Comparison of ENCODE assay signal across 8 cellular contexts in the genomic region with DNA sequence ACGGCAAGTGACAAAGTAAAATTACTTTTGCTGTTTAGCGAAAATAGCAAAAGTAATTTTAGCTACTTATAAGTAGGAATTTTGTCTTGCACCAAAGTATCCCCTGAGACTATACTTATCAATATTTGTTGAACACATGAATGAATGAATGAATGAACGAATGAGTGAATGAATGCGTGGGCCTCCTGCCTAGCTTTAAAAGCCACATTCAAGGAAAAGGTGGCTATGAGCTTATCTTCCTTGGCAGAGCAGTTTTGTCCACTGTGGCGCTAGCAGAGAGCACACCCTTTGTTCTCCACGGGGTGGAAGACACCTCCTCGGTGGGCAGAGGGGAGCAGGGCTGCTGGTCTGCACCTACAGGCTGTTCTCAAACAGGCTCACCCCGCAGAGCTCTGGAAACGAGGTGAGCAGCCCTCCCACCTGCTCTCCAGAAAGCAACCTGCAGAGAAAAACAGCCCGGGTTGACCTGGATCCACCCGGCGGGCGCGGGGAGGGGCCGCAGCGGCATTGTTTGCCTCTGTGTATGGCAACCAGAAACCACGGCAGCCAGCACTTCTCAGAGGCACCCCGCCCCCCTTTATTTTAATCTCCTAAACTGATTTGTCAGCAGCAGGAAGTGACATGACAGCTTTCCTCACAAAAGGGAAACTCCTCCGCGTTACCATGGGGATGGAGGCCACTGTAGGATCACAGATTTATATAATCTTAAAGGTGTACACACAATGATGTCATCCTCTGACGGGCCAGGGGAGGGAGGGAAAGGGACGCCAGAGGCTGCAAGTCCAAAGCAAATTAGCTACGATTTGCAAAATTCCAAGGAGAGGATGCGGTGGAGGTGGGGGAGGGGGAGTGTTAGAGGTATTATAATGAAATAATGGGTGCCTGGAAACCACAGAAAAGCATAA. TPM values are rescaled to one million over a fixed set of nuclear protein-coding genes. Genes with fewer than 3 reads are reported as not detected.
DNase-seq lines count a peak whose midpoint lies in the region; ATAC-seq, FAIRE-seq and TF ChIP-seq lines count a peak whose summit lies in the region.

No MANE protein-coding gene starts in this region.

- peak overlapping the region; percentile 79 for H3K4me3 Mint-ChIP-seq in natural killer cell treated with Interleukin-12 subunit alpha and Interleukin-12 subunit beta and Interleukin-15 and Interleukin-18, amount 100 ng/mL, for 72 hours

- POLR2A ChIA-PET in RWPE1 (lab: Yijun Ruan, JAX; ENCODE audit: low non-redundant PET), result interaction anchor here (0.5 to 1.5 kb wide), 3 partner anchors 32 to 1124 kb away, joined by 3 to 8 read pairs (median 5); a partner anchor contains a TSS

- CTCF ChIA-PET in RWPE1 (lab: Yijun Ruan, JAX), result interaction anchor here (1.0 to 1.5 kb wide), 4 partner anchors 10 to 50 kb away, joined by 3 to 6 read pairs (median 4); no protein-coding TSS in a partner anchor

- TF ChIP-seq POLR2A in H54 (IDR thresholded peaks at IDR 0.05; ENCODE audit: low read depth, low read length), result peak; percentile 35; the same call in 1 of the 2 replicates

- peak overlapping the region; percentile 95 for H3K27ac ChIP-seq in RWPE1

- TF ChIP-seq CTCF in RWPE1 (conservative IDR thresholded peaks at IDR 0.05; ENCODE audit: low read depth), result no peak
- no peak for TF ChIP-seq CTCF in fibroblast of pulmonary artery (IDR thresholded peaks at IDR 0.05; ENCODE audit: low read length, missing control alignments)

- no peaks in the 10 kb centered on the region for H3K36me3 Mint-ChIP-seq in natural killer cell treated with Interleukin-12 subunit alpha and Interleukin-12 subunit beta and Interleukin-15 and Interleukin-18, amount 100 ng/mL, for 72 hours

- H3K27me3 Mint-ChIP-seq in natural killer cell treated with Interleukin-12 subunit alpha and Interleukin-12 subunit beta and Interleukin-15 and Interleukin-18, amount 100 ng/mL, for 72 hours, result peaks cover 0 to 7% of the 10 kb centered on the region in 2 donors

- H3K9me3 Mint-ChIP-seq in natural killer cell treated with Interleukin-12 subunit alpha and Interleukin-12 subunit beta and Interleukin-15 and Interleukin-18, amount 100 ng/mL, for 72 hours, result no peaks in the 10 kb centered on the region

- no peak for FAIRE-seq in H54 (lab: Jason Lieb, UNC)

- H3K4me1 Mint-ChIP-seq in natural killer cell treated with Interleukin-12 subunit alpha and Interleukin-12 subunit beta and Interleukin-15 and Interleukin-18, amount 100 ng/mL, for 72 hours (ENCODE audit: low read depth in 2 of 2), result peaks cover 24 to 38% of the 10 kb centered on the region in 2 donors

- peak overlapping the region; percentile 26 for H3K4me3 ChIP-seq in fibroblast of pulmonary artery (replicated peaks; ENCODE audit: low read depth, low read length)

- H3K27ac Mint-ChIP-seq in natural killer cell treated with Interleukin-12 subunit alpha and Interleukin-12 subunit beta and Interleukin-15 and Interleukin-18, amount 100 ng/mL, for 72 hours, result peak overlapping the region; percentile 82 to 91

- DNase-seq in ELF-1 (ENCODE audit: low read depth, low spot score) (peak; percentile 93), H54 (ENCODE audit: insufficient read length, low spot score) (peak; percentile 95), LoVo (ENCODE audit: low spot score) (peak; percentile 92), RWPE1 (ENCODE audit: low spot score) (peak; percentile 99), fibroblast of pulmonary artery (ENCODE audit: low read depth) (peak; percentile 100)
- DNase-seq in activated T-helper 9 cell treated with anti-CD3 and anti-CD28 coated beads, Interleukin-2, amount 50 U/mL, for 16 hours (ENCODE audit: low read depth), result peak; percentile 87
- peak; percentile 93 for DNase-seq in natural killer cell treated with Interleukin-12 subunit alpha and Interleukin-12 subunit beta and Interleukin-15 and Interleukin-18, amount 100 ng/mL, for 72 hours (ENCODE audit: low spot score)
- DNase-seq in stimulated activated naive CD4-positive, alpha-beta T cell treated with Interleukin-2 at 50 U/mL for 16 hours (lab: John Stamatoyannopoulos, UW), result peak; percentile 94

- peak; percentile 93 to 94 for ATAC-seq in natural killer cell treated with Interleukin-12 subunit alpha and Interleukin-12 subunit beta and Interleukin-15 and Interleukin-18, amount 100 ng/mL, for 72 hours

RNA-seq across cellular contexts. Expression of a gene that starts 5.9 kb away (rescaled TPM):
- total RNA-seq in natural killer cell treated with Interleukin-12 subunit alpha and Interleukin-12 subunit beta and Interleukin-15 and Interleukin-18, amount 100 ng/mL, for 72 hours, result 10 to 100 TPM; 12.4 to 13.6 TPM

Comparison
In these comparisons a context has a peak if more than half of its experiments do, and no peak if none do; other contexts are left out.
1. Peak in every context shown above with its lines: DNase-seq, ATAC-seq, H3K4me3 ChIP-seq and H3K27ac ChIP-seq.